Comparison of ENCODE assay signal across 9 cellular contexts in the genomic region with DNA sequence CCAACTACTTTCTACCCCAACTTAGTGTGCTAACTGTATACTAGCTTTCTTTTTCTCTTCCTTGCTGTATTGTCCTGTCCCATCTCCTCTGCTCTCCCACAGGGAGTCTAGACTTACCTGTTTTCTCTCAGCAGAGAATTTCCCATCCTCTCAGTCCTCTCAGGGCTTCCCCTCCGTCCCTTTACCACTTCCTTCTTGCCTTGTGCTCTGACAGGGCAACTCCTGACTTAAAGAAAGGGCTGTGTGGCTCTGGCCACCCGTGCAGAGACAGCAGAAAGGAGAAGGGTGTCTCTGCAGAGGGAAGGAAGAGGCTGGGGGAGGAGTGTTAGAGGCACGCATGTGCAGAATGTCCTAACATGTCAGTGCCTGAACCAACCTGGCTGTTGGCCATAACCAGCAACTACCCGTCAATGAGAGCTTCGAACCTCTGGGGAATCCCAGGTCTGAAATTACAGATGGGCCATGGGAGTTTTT. TPM values are rescaled to one million over a fixed set of nuclear protein-coding genes. Genes with fewer than 3 reads are reported as not detected.
DNase-seq lines count a peak whose midpoint lies in the region; ATAC-seq and TF ChIP-seq lines count a peak whose summit lies in the region.
"Had no signal": no experiment of that assay in that cellular context is flagged by ENCODE, and none has a peak within 500 bp of the region (broad histone marks: within the 10 kb centered on the region; RNA-seq: fewer than 3 reads in every experiment).

A gene with protein sequence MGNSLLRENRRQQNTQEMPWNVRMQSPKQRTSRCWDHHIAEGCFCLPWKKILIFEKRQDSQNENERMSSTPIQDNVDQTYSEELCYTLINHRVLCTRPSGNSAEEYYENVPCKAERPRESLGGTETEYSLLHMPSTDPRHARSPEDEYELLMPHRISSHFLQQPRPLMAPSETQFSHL (minus strand): TSS at position 274 of the 474 bp plus-strand sequence. CDS start 128 bp downstream, at position 146.

- H3K4me3 ChIP-seq in OCI-LY7 (ENCODE audit: low read depth, low read length, poor library complexity, severe bottlenecking), result peak within 1 kb of the TSS; percentile 86
- no peak within 1 kb of the TSS for H3K4me3 ChIP-seq in neuronal stem cell (ENCODE audit: low read length in 2 of 2)

- no peak within 1 kb of the TSS for H2BK120ac ChIP-seq in neuronal stem cell (ENCODE audit: low read depth, low read length)

- H3K18ac ChIP-seq in neuronal stem cell (ENCODE audit: low read length), result no peak within 1 kb of the TSS

- peak within 1 kb of the TSS; percentile 24 for H3K9ac ChIP-seq in neuronal stem cell (ENCODE audit: low read depth, low read length, poor library complexity)

- no peak for TF ChIP-seq CTCF in OCI-LY7 (conservative IDR thresholded peaks at IDR 0.05; ENCODE audit: low read length)

- intact Hi-C loops in OCI-LY7 (cut with micrococcal nuclease; ENCODE audit: unreplicated experiment), result loop anchor here (1.0 to 2.0 kb wide), 2 partner anchors 19 to 366 kb away; a partner anchor contains a TSS

- H4K20me1 ChIP-seq in OCI-LY7 (ENCODE audit: insufficient read depth, low read length), result no peaks in the 10 kb centered on the region

- H3K4me2 ChIP-seq in OCI-LY7 (ENCODE audit: low read length) (peak within 1 kb of the TSS; percentile 99), neuronal stem cell (ENCODE audit: insufficient read depth, low read length, poor library complexity, severe bottlenecking) (no peak within 1 kb of the TSS)

- no peak within 1 kb of the TSS for H3K4ac ChIP-seq in neuronal stem cell (ENCODE audit: low read length)

- peak; percentile 70 for ATAC-seq in GM18520 (IDR thresholded peaks at IDR 0.05; ENCODE audit: unreplicated experiment)
- peak; percentile 67 for ATAC-seq in HG02884 (IDR thresholded peaks at IDR 0.05; ENCODE audit: unreplicated experiment)

- POLR2A ChIA-PET in OCI-LY7 (lab: Charles Lee), result interaction anchor here (0.9 to 16.9 kb wide), 15 partner anchors 9 to 886 kb away, joined by 3 to 566 read pairs (median 4); a partner anchor contains a TSS

- no peak within 1 kb of the TSS for H3K23ac ChIP-seq in neuronal stem cell (ENCODE audit: low read depth, low read length, poor library complexity)

- H3K27ac Mint-ChIP-seq in activated naive CD4-positive, alpha-beta T cell treated with anti-CD3 and anti-CD28 coated beads, Interleukin-2, amount 50 U/mL, for 24 hours, result peak within 1 kb of the TSS; percentile 97

- H2AFZ ChIP-seq in OCI-LY7 (ENCODE audit: low read length) (no peak within 1 kb of the TSS; the same call in 1 of the 2 replicates), neuronal stem cell (ENCODE audit: low read length) (no peak within 1 kb of the TSS)

- no peak for TF ChIP-seq POLR2A in erythroblast (IDR thresholded peaks at IDR 0.05; ENCODE audit: low read length)

- no peaks in the 10 kb centered on the region for H3K79me1 ChIP-seq in neuronal stem cell (ENCODE audit: low read depth, low read length)

- DNase-seq in OCI-LY7 (ENCODE audit: low spot score) (peak; percentile 90), neuronal stem cell (ENCODE audit: low spot score) (no peak), erythroblast (lab: John Stamatoyannopoulos, UW) (no peak), amniotic stem cell (lab: John Stamatoyannopoulos, UW) (no peak), H4 (ENCODE audit: low spot score) (no peak)

- BruUV-seq in OCI-LY7 (replicated peaks; lab: Mats Ljungman, UMichigan), result no TSS peak

- H3K9me3 ChIP-seq in OCI-LY7 (ENCODE audit: low read length), result no peaks in the 10 kb centered on the region
- peaks cover 0 to 1% of the 10 kb centered on the region in 2 donors for H3K9me3 ChIP-seq in neuronal stem cell (replicated peaks in 1 of 2; ENCODE audit: control insufficient read depth in 2 of 2, insufficient read depth in 1 of 2, low read depth in 1 of 2, low read length in 2 of 2)

- H2BK15ac ChIP-seq in neuronal stem cell (ENCODE audit: low read length), result no peak within 1 kb of the TSS

- no CpG with 5 or more reads among the region's 5 CpGs for WGBS in neuronal stem cell (ENCODE audit: extremely low coverage in 2 of 2, insufficient read length in 2 of 2, insufficient replicate concordance in 1 of 2), 2 donors

- no peaks in the 10 kb centered on the region for H3K27me3 ChIP-seq in neuronal stem cell (ENCODE audit: control insufficient read depth in 3 of 3, insufficient read depth in 3 of 3, low read depth in 1 of 3, low read length in 3 of 3)

- H3K27me3 Mint-ChIP-seq in activated naive CD4-positive, alpha-beta T cell treated with anti-CD3 and anti-CD28 coated beads, Interleukin-2, amount 50 U/mL, for 24 hours, result no peaks in the 10 kb centered on the region

- H3K36me3 ChIP-seq in OCI-LY7 (ENCODE audit: insufficient read depth, low read length) (peaks cover 42% of the 10 kb centered on the region), neuronal stem cell (replicated peaks in 1 of 2; ENCODE audit: control insufficient read depth in 2 of 2, insufficient read depth in 2 of 2, low read length in 2 of 2) (no peaks in the 10 kb centered on the region)

- H3K27ac ChIP-seq in OCI-LY7 (ENCODE audit: low read depth, low read length, poor library complexity, severe bottlenecking) (peak within 1 kb of the TSS; percentile 99), neuronal stem cell (replicated peaks; ENCODE audit: low read length) (no peak within 1 kb of the TSS)

- H2BK12ac ChIP-seq in neuronal stem cell (ENCODE audit: low read length), result no peak within 1 kb of the TSS

- H4K91ac ChIP-seq in neuronal stem cell (ENCODE audit: low read depth, low read length, poor library complexity), result no peak within 1 kb of the TSS

- no peaks in the 10 kb centered on the region for H3K36me3 Mint-ChIP-seq in activated naive CD4-positive, alpha-beta T cell treated with anti-CD3 and anti-CD28 coated beads, Interleukin-2, amount 50 U/mL, for 24 hours

- H2AK5ac ChIP-seq in neuronal stem cell (ENCODE audit: low read depth, low read length), result no peak within 1 kb of the TSS

- peak within 1 kb of the TSS; percentile 91 for H3K4me3 Mint-ChIP-seq in activated naive CD4-positive, alpha-beta T cell treated with anti-CD3 and anti-CD28 coated beads, Interleukin-2, amount 50 U/mL, for 24 hours

- no peak within 1 kb of the TSS for H2BK5ac ChIP-seq in neuronal stem cell (ENCODE audit: low read length)

- peaks cover 80% of the 10 kb centered on the region for H3K4me1 ChIP-seq in OCI-LY7 (ENCODE audit: insufficient read depth, low read length, poor library complexity, severe bottlenecking)
- H3K4me1 ChIP-seq in neuronal stem cell (ENCODE audit: control insufficient read depth in 2 of 2, insufficient read depth in 1 of 2, low read depth in 1 of 2, low read length in 2 of 2), result peaks cover 9 to 20% of the 10 kb centered on the region in 2 donors

- peaks cover 96% of the 10 kb centered on the region for H3K4me1 Mint-ChIP-seq in activated naive CD4-positive, alpha-beta T cell treated with anti-CD3 and anti-CD28 coated beads, Interleukin-2, amount 50 U/mL, for 24 hours

- no peaks in the 10 kb centered on the region for H3K9me3 Mint-ChIP-seq in activated naive CD4-positive, alpha-beta T cell treated with anti-CD3 and anti-CD28 coated beads, Interleukin-2, amount 50 U/mL, for 24 hours

- H3K14ac ChIP-seq in neuronal stem cell (ENCODE audit: low read length), result no peak within 1 kb of the TSS

- no peak within 1 kb of the TSS for H4K8ac ChIP-seq in neuronal stem cell (ENCODE audit: low read depth, low read length)

- CTCF ChIA-PET in OCI-LY7 (lab: Charles Lee; ENCODE audit: unreplicated experiment), result interaction anchor here (0.9 kb wide), 2 partner anchors 18 to 22 kb away, joined by 3 read pairs; no protein-coding TSS in a partner anchor

- H3K79me2 ChIP-seq in OCI-LY7 (ENCODE audit: insufficient read depth, low read depth, low read length), result peaks cover 76% of the 10 kb centered on the region

- H3K9me2 ChIP-seq in OCI-LY7 (ENCODE audit: insufficient read depth, low read length), result no peaks in the 10 kb centered on the region

RNA-seq across cellular contexts. Expression of the gene that starts here (rescaled TPM):
- total RNA-seq in OCI-LY7 (2014; rRNA removed; shearing (Covaris generic)), result 160 and 193 TPM in 2 replicates
- 195 and 247 TPM in 2 replicates for total RNA-seq in OCI-LY7 (2022)
- polyA plus RNA-seq in neuronal stem cell (2013, experiment 1 of 2), result not detected
- polyA plus RNA-seq in neuronal stem cell (2013, experiment 2 of 2), result not detected
- not detected in 2 replicates for total RNA-seq in H4 (2014; rRNA removed; shearing (Covaris generic))
- total RNA-seq: lung microvascular endothelial cell had no signal

Comparison
In these comparisons a context has a peak if more than half of its experiments do, and no peak if none do; other contexts are left out.
1. RNA of the gene that starts here (total RNA-seq): 160 to 247 TPM in OCI-LY7; not detected in H4; every median in the first group is over 100 times any median in the second.